Comparison of ENCODE assay signal across 1 cellular context in genomic region chr9:137405677-137406081, GRCh38.
TF ChIP-seq lines count a peak whose summit lies in the region.

No MANE protein-coding gene starts in this region.

TF ChIP-seq in K562, 482 proteins besides CTCF, POLR2A, EP300 and RAD21 (continued from another document):
- no peak for TF ChIP-seq RBM39 (optimal IDR thresholded peaks at IDR 0.05; ENCODE audit: low read depth, low read length)
- no peak for TF ChIP-seq CHD2 (IDR thresholded peaks at IDR 0.05; ENCODE audit: low read depth, low read length)
- TF ChIP-seq HDAC6 (IDR thresholded peaks at IDR 0.05; ENCODE audit: low read depth, low read length): no peak
- TF ChIP-seq PYGO2 (tag; IDR thresholded peaks at IDR 0.05): no peak
- TF ChIP-seq ZNF280A (IDR thresholded peaks at IDR 0.05; ENCODE audit: low read depth, partially characterized antibody): no peak
- TF ChIP-seq RNF219 (CRISPR knock-in tag; IDR thresholded peaks at IDR 0.05): no peak
- TF ChIP-seq NFE2 (IDR thresholded peaks at IDR 0.05; ENCODE audit: low read depth): peak; percentile 71
- TF ChIP-seq SMARCE1 (IDR thresholded peaks at IDR 0.05): no peak
- TF ChIP-seq, protein P1, sequence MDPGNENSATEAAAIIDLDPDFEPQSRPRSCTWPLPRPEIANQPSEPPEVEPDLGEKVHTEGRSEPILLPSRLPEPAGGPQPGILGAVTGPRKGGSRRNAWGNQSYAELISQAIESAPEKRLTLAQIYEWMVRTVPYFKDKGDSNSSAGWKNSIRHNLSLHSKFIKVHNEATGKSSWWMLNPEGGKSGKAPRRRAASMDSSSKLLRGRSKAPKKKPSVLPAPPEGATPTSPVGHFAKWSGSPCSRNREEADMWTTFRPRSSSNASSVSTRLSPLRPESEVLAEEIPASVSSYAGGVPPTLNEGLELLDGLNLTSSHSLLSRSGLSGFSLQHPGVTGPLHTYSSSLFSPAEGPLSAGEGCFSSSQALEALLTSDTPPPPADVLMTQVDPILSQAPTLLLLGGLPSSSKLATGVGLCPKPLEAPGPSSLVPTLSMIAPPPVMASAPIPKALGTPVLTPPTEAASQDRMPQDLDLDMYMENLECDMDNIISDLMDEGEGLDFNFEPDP (CRISPR knock-in tag; IDR thresholded peaks at IDR 0.05): no peak
- peak; percentile 45; the same call in 1 of the 2 replicates for TF ChIP-seq MAFF (IDR thresholded peaks at IDR 0.05; ENCODE audit: low read length)
- no peak for TF ChIP-seq CHD1 (IDR thresholded peaks at IDR 0.05; ENCODE audit: low read length)
- no peak for TF ChIP-seq FOXP1 (CRISPR knock-in tag; IDR thresholded peaks at IDR 0.05)
- TF ChIP-seq C11orf30 (IDR thresholded peaks at IDR 0.05; ENCODE audit: low read depth): peak; percentile 87
- TF ChIP-seq PCBP2 (IDR thresholded peaks at IDR 0.05; ENCODE audit: low read depth, low read length, poor library complexity, severe bottlenecking): no peak
- TF ChIP-seq COPS2 (conservative IDR thresholded peaks at IDR 0.05): no peak
- no peak for TF ChIP-seq ZNF239 (CRISPR knock-in tag; IDR thresholded peaks at IDR 0.05)
- TF ChIP-seq TCFL5 (CRISPR knock-in tag; conservative IDR thresholded peaks at IDR 0.05): no peak
- TF ChIP-seq ZNF311 (CRISPR knock-in tag; IDR thresholded peaks at IDR 0.05): no peak
- TF ChIP-seq ZNF146 (CRISPR knock-in tag; IDR thresholded peaks at IDR 0.05; ENCODE audit: unreplicated experiment): no peak
- no peak for TF ChIP-seq RUNX1 (IDR thresholded peaks at IDR 0.05; ENCODE audit: low read depth)
- peak; percentile 49 for TF ChIP-seq MAFK (IDR thresholded peaks at IDR 0.05; ENCODE audit: low read length)
- no peak for TF ChIP-seq POLR2G (IDR thresholded peaks at IDR 0.05; ENCODE audit: low read depth, low read length)
- TF ChIP-seq PKNOX1 (IDR thresholded peaks at IDR 0.05): no peak
- TF ChIP-seq ZNF316 (IDR thresholded peaks at IDR 0.05): peak; percentile 86
- TF ChIP-seq PTRF (tag; IDR thresholded peaks at IDR 0.05): no peak
- no peak for TF ChIP-seq ZNF507 (tag; conservative IDR thresholded peaks at IDR 0.05)
- no peak for TF ChIP-seq ATF4 (CRISPR knock-in tag; IDR thresholded peaks at IDR 0.05)
- no peak for TF ChIP-seq ATF7 (IDR thresholded peaks at IDR 0.05)
- TF ChIP-seq HMG20B (CRISPR knock-in tag; IDR thresholded peaks at IDR 0.05): no peak
- no peak for TF ChIP-seq E2F3 (CRISPR knock-in tag; IDR thresholded peaks at IDR 0.05)
- TF ChIP-seq UBTF (IDR thresholded peaks at IDR 0.05; ENCODE audit: borderline replicate concordance in 1 of 2, low read depth in 2 of 2, low read length in 2 of 2): no peak
- TF ChIP-seq, protein P2, sequence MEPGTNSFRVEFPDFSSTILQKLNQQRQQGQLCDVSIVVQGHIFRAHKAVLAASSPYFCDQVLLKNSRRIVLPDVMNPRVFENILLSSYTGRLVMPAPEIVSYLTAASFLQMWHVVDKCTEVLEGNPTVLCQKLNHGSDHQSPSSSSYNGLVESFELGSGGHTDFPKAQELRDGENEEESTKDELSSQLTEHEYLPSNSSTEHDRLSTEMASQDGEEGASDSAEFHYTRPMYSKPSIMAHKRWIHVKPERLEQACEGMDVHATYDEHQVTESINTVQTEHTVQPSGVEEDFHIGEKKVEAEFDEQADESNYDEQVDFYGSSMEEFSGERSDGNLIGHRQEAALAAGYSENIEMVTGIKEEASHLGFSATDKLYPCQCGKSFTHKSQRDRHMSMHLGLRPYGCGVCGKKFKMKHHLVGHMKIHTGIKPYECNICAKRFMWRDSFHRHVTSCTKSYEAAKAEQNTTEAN (CRISPR knock-in tag; IDR thresholded peaks at IDR 0.05): no peak
- TF ChIP-seq NR1H2 (CRISPR knock-in tag; IDR thresholded peaks at IDR 0.05): no peak
